In genomic region chr16:11985250-11985649, GRCh38 we compare ENCODE assay signal across 32 cellular contexts. TPM values are rescaled to one million over a fixed set of nuclear protein-coding genes. Genes with fewer than 3 reads are reported as not detected.
"Had no signal": no experiment of that assay in that cellular context is flagged by ENCODE, and none has a peak within 500 bp of the region (broad histone marks: within the 10 kb centered on the region; RNA-seq: fewer than 3 reads in every experiment).

No MANE protein-coding gene starts in this region.

- H3K9me3 Mint-ChIP-seq: activated B cell treated with CpG ODN at 0.5 μM for 24 hours; activated CD4-positive, alpha-beta T cell treated with anti-CD3 and anti-CD28 coated beads, Interleukin-2, amount 10 ng/mL, durations not matched to agents 24 days and 14 days; activated naive CD4-positive, alpha-beta T cell treated with anti-CD3 and anti-CD28 coated beads, Interleukin-2, amount 50 U/mL, for 72 hours; activated naive CD8-positive, alpha-beta T cell treated with anti-CD3 and anti-CD28 coated beads, Interleukin-2, amount 50 U/mL, for 24 hours; activated T-cell treated with anti-CD3 and anti-CD28 coated beads, Interleukin-2, amount 50 U/mL, for 4 hours; T-helper 1 cell treated with Interleukin-12 subunit alpha and Interleukin-12 subunit beta and Interleukin-4 antibody, amounts not matched to agents 30 μg/mL and 1 μg/mL, for 36 hours had no signal

- H3K27me3 ChIP-seq: body of pancreas, MG63, Peyer's patch, SJSA1 had no signal

- H3K9me3 ChIP-seq: body of pancreas, MG63, Peyer's patch, SJSA1 had no signal

- FAIRE-seq: bronchial epithelial cell, TTC549 had no signal

- H3K4me1 ChIP-seq: body of pancreas, Peyer's patch had no signal

- H3K27ac Mint-ChIP-seq: activated CD4-positive, alpha-beta T cell treated with anti-CD3 and anti-CD28 coated beads, Interleukin-2, amount 10 ng/mL, durations not matched to agents 24 days and 14 days; activated naive CD8-positive, alpha-beta T cell treated with anti-CD3 and anti-CD28 coated beads, Interleukin-2, amount 50 U/mL, for 24 hours; T-helper 1 cell treated with Interleukin-12 subunit alpha and Interleukin-12 subunit beta and Interleukin-4 antibody, amounts not matched to agents 30 μg/mL and 1 μg/mL, for 36 hours had no signal

- H3K27ac ChIP-seq: body of pancreas, KMS-11, Peyer's patch, SJSA1 had no signal

- H3K27me3 Mint-ChIP-seq: activated B cell treated with CpG ODN at 0.5 μM for 24 hours; activated CD4-positive, alpha-beta T cell treated with anti-CD3 and anti-CD28 coated beads, Interleukin-2, amount 10 ng/mL, durations not matched to agents 24 days and 14 days; activated naive CD8-positive, alpha-beta T cell treated with anti-CD3 and anti-CD28 coated beads, Interleukin-2, amount 50 U/mL, for 24 hours had no signal

- H3K4me2 ChIP-seq: KMS-11 had no signal

- ATAC-seq: activated naive CD4-positive, alpha-beta T cell treated with anti-CD3 and anti-CD28 coated beads, Interleukin-2, amount 50 U/mL, for 72 hours; activated naive CD8-positive, alpha-beta T cell treated with anti-CD3 and anti-CD28 coated beads, Interleukin-2, amount 50 U/mL, for 24 hours; activated T-cell treated with anti-CD3 and anti-CD28 coated beads, Interleukin-2, amount 50 U/mL, for 4 hours; body of pancreas had no signal

- H3K36me3 ChIP-seq: MG63, Peyer's patch, SJSA1 had no signal

- H3K9ac ChIP-seq: KMS-11 had no signal

- H3K4me3 Mint-ChIP-seq: activated B cell treated with CpG ODN at 0.5 μM for 24 hours; activated CD4-positive, alpha-beta T cell treated with anti-CD3 and anti-CD28 coated beads, Interleukin-2, amount 10 ng/mL, durations not matched to agents 24 days and 14 days; activated naive CD8-positive, alpha-beta T cell treated with anti-CD3 and anti-CD28 coated beads, Interleukin-2, amount 50 U/mL, for 24 hours; activated T-cell treated with anti-CD3 and anti-CD28 coated beads, Interleukin-2, amount 50 U/mL, for 4 hours; T-helper 1 cell treated with Interleukin-12 subunit alpha and Interleukin-12 subunit beta and Interleukin-4 antibody, amounts not matched to agents 30 μg/mL and 1 μg/mL, for 36 hours had no signal

- H3K36me3 Mint-ChIP-seq: activated naive CD4-positive, alpha-beta T cell treated with anti-CD3 and anti-CD28 coated beads, Interleukin-2, amount 50 U/mL, for 72 hours had no signal

- DNase-seq: activated B cell treated with CpG ODN at 0.5 μM for 24 hours; activated CD4-positive, alpha-beta T cell treated with anti-CD3 and anti-CD28 coated beads for 1 hour; activated CD4-positive, alpha-beta T cell treated with anti-CD3 and anti-CD28 coated beads, Interleukin-2, amount 10 ng/mL, durations not matched to agents 24 days and 14 days; activated CD4-positive, alpha-beta T cell treated with anti-CD3 and anti-CD28 coated beads, Interleukin-2, amount 50 U/mL, for 48 hours; activated CD8-positive, alpha-beta memory T cell treated with anti-CD3 and anti-CD28 coated beads for 24 hours; activated effector memory CD4-positive, alpha-beta T cell treated with anti-CD3 and anti-CD28 coated beads, Interleukin-2, amount 50 U/mL, for 16 hours; activated naive CD4-positive, alpha-beta T cell treated with Interleukin-2 at 50 U/mL for 16 hours; activated naive CD8-positive, alpha-beta T cell treated with anti-CD3 and anti-CD28 coated beads, Interleukin-2, amount 50 U/mL, for 24 hours; activated T-cell treated with anti-CD3 and anti-CD28 coated beads, Interleukin-2, amount 50 U/mL, for 4 hours; aorta; body of pancreas; central memory CD4-positive, alpha-beta T cell; MG63; MV-4-11; NCI-H1105; NCI-H1436; NCI-H1694 treated with DMSO at 0.1 percent for 48 hours; NCI-H2029 treated with DMSO at 0.1 percent for 48 hours; NCI-H345; NCI-H510A; NCI-H526 treated with DMSO at 0.1 percent for 48 hours; NCI-H82; NK-92 treated with Interleukin-12 subunit alpha and Interleukin-12 subunit beta, amount 100 ng/mL, for 24 hours; Peyer's patch; SHP77; T-helper 9 cell had no signal

- H3K4me3 ChIP-seq: body of pancreas, MG63, Peyer's patch, SJSA1 had no signal

RNA-seq across cellular contexts. Expression of gene TNFRSF17, which starts 20.2 kb away (rescaled TPM):
- total RNA-seq: activated CD4-positive, alpha-beta T cell treated with anti-CD3 and anti-CD28 coated beads, Interleukin-2, amount 10 ng/mL, durations not matched to agents 24 days and 14 days; activated naive CD4-positive, alpha-beta T cell treated with anti-CD3 and anti-CD28 coated beads, Interleukin-2, amount 50 U/mL, for 72 hours; activated T-cell treated with anti-CD3 and anti-CD28 coated beads, Interleukin-2, amount 50 U/mL, for 4 hours; aorta; body of pancreas; bronchial epithelial cell; Peyer's patch; SJSA1 had no signal
- polyA plus RNA-seq: aorta had no signal
